Comparison of ENCODE assay signal across 22 cellular contexts in the genomic region with DNA sequence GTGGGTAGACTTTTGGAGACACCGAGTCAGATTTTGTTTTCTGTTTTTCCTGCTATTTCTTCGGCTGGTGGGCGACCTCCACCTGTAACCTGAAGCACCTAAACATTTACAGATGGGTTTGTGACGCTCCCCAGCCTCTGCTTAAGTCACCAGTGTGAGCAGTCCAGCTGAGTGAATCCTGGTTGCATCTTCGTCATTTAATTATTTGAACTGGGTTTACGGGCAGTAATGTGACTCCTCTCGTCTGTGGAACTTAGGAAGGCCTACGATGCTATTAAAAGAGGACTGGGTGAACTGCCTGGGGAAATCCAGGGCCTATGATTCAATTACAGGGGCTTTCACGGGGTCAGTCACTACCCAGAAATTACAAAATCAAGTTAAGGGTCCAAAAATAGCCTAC. TPM values are rescaled to one million over a fixed set of nuclear protein-coding genes. Genes with fewer than 3 reads are reported as not detected.
DNase-seq lines count a peak whose midpoint lies in the region; ATAC-seq, FAIRE-seq and TF ChIP-seq lines count a peak whose summit lies in the region.
"Had no signal": no experiment of that assay in that cellular context is flagged by ENCODE, and none has a peak within 500 bp of the region (broad histone marks: within the 10 kb centered on the region; RNA-seq: fewer than 3 reads in every experiment).

No MANE protein-coding gene starts in this region.

- H2AFZ ChIP-seq in mesenchymal stem cell (ENCODE audit: low read depth, low read length), result no peak overlapping the region

- H3K4me1 ChIP-seq in mesenchymal stem cell (ENCODE audit: control insufficient read depth, insufficient read depth, low read depth, low read length), result peaks cover 3% of the 10 kb centered on the region

- no peak overlapping the region for H3K14ac ChIP-seq in mesenchymal stem cell (ENCODE audit: low read length in 2 of 2)

- H2BK12ac ChIP-seq in mesenchymal stem cell (ENCODE audit: low read length in 2 of 2), result no peak overlapping the region

- H3K4me3 ChIP-seq in AG04449 (ENCODE audit: low read depth, low read length) (no peak overlapping the region), choroid plexus epithelial cell (ENCODE audit: low read depth, low read length) (no peak overlapping the region), mesenchymal stem cell (ENCODE audit: insufficient read depth in 1 of 2, low read depth in 1 of 2, low read length in 2 of 2) (peak overlapping the region in 1 of 2 experiments; percentile 65)
- H3K4me3 ChIP-seq: SJCRH30, suprapubic skin had no signal

- WGBS in mesenchymal stem cell, result 97% methylated on average over 9 of the region's 9 CpGs

- peak overlapping the region; percentile 34 for H2BK120ac ChIP-seq in mesenchymal stem cell (ENCODE audit: low read depth, low read length)

- H3K9ac ChIP-seq in mesenchymal stem cell (ENCODE audit: low read length), result peak overlapping the region; percentile 94

- peak overlapping the region; percentile 52 for H2BK15ac ChIP-seq in mesenchymal stem cell (ENCODE audit: low read depth, poor library complexity, severe bottlenecking)

- no peak for FAIRE-seq in GM12891 (lab: Jason Lieb, UNC)
- FAIRE-seq: colon had no signal

- no peak overlapping the region for H3K18ac ChIP-seq in mesenchymal stem cell (ENCODE audit: low read depth in 1 of 2, low read length in 2 of 2)

- no peak overlapping the region for H3K4me2 ChIP-seq in mesenchymal stem cell (ENCODE audit: low read length, poor library complexity, severe bottlenecking)

- no peak overlapping the region for H3K4ac ChIP-seq in mesenchymal stem cell (ENCODE audit: low read depth in 1 of 2, low read length in 2 of 2)

- H2AK5ac ChIP-seq in mesenchymal stem cell (ENCODE audit: low read length, severe bottlenecking), result peak overlapping the region; percentile 23

- no peaks in the 10 kb centered on the region for H3K36me3 ChIP-seq in mesenchymal stem cell (ENCODE audit: control insufficient read depth in 1 of 2, insufficient read depth in 2 of 2, low read depth in 1 of 2, low read length in 2 of 2)
- H3K36me3 ChIP-seq: SJCRH30, suprapubic skin had no signal

- H4K8ac ChIP-seq in mesenchymal stem cell (ENCODE audit: low read length), result peak overlapping the region; percentile 72

- CTCF ChIA-PET in AG04449 (lab: Yijun Ruan, JAX), result no interaction called here

- H3K27me3 ChIP-seq in mesenchymal stem cell (ENCODE audit: control insufficient read depth in 1 of 2, insufficient read depth in 1 of 2, low read length in 2 of 2), result no peaks in the 10 kb centered on the region
- H3K27me3 ChIP-seq: SJCRH30, suprapubic skin had no signal

- TF ChIP-seq POLR2A in GM12891 (IDR thresholded peaks at IDR 0.05; ENCODE audit: low read depth, low read length), result no peak

- no peak overlapping the region for H3K23ac ChIP-seq in mesenchymal stem cell (ENCODE audit: low read length in 2 of 2)

- DNase-seq in AG04449 (ENCODE audit: low read depth, low spot score) (peak; percentile 85), LHCN-M2 (ENCODE audit: low read depth) (peak; percentile 29), choroid plexus epithelial cell (ENCODE audit: low read depth) (peak; percentile 52), mesenchymal stem cell (peak; percentile 14), GM12891 (ENCODE audit: insufficient read length, low spot score) (no peak), NCI-H2196 treated with DMSO at 0.1 percent for 48 hours (lab: John Stamatoyannopoulos, UW; ENCODE audit: unreplicated experiment) (no peak)
- no peak for DNase-seq in activated CD8-positive, alpha-beta memory T cell treated with anti-CD3 and anti-CD28 coated beads, Interleukin-2, amount 50 U/mL, for 4 hours
- DNase-seq: activated B cell treated with CpG ODN at 0.5 μM for 24 hours; activated CD8-positive, alpha-beta T cell treated with anti-CD3 and anti-CD28 coated beads, Interleukin-2, amount 10 ng/mL, durations not matched to agents 7 days and 5 days; activated naive CD4-positive, alpha-beta T cell treated with anti-CD3 and anti-CD28 coated beads, Interleukin-2, amount 50 U/mL, for 16 hours; activated T-cell treated with anti-CD3 and anti-CD28 coated beads, Interleukin-2, amount 50 U/mL, for 4 hours; CD8-positive, alpha-beta memory T cell; DMS79; KG1; NCI-H1105 treated with DMSO at 0.1 percent for 48 hours; NCI-H526; SJCRH30; stimulated activated CD4-positive, alpha-beta T cell treated with anti-CD3 and anti-CD28 coated beads, Interleukin-15, amount 100 ng/mL, for 24 hours had no signal

- H2BK5ac ChIP-seq in mesenchymal stem cell (ENCODE audit: low read depth, low read length, poor library complexity, severe bottlenecking), result no peak overlapping the region

- TF ChIP-seq CTCF in AG04449 (IDR thresholded peaks at IDR 0.05; ENCODE audit: insufficient read depth, low read length, missing control alignments) (no peak), choroid plexus epithelial cell (conservative IDR thresholded peaks at IDR 0.05; ENCODE audit: low read depth, low read length) (no peak)

- H4K91ac ChIP-seq in mesenchymal stem cell (ENCODE audit: low read length), result peak overlapping the region; percentile 61

- H3K27ac ChIP-seq in mesenchymal stem cell (ENCODE audit: low read length, poor library complexity, severe bottlenecking), result peak overlapping the region; percentile 46
- H3K27ac ChIP-seq: SJCRH30, suprapubic skin had no signal

- POLR2A ChIA-PET in AG04449 (lab: Yijun Ruan, JAX), result no interaction called here

- H3K79me1 ChIP-seq in mesenchymal stem cell (replicated peaks; ENCODE audit: low read length, poor library complexity, severe bottlenecking), result no peaks in the 10 kb centered on the region

- no peak for ATAC-seq in HG02571 (IDR thresholded peaks at IDR 0.05; ENCODE audit: unreplicated experiment)
- ATAC-seq: activated CD8-positive, alpha-beta T cell treated with anti-CD3 and anti-CD28 coated beads, Interleukin-2, amount 10 ng/mL, durations not matched to agents 7 days and 5 days; activated T-cell treated with anti-CD3 and anti-CD28 coated beads, Interleukin-2, amount 50 U/mL, for 4 hours had no signal

- no peaks in the 10 kb centered on the region for H3K9me3 ChIP-seq in mesenchymal stem cell (ENCODE audit: control insufficient read depth, low read length)
- H3K9me3 ChIP-seq: SJCRH30, suprapubic skin had no signal

TF ChIP-seq in GM12891, 5 proteins besides CTCF, POLR2A, EP300 and RAD21:
- TF ChIP-seq TAF1 (IDR thresholded peaks at IDR 0.05; ENCODE audit: low read depth, low read length), result no peak

RNA-seq across cellular contexts. Expression of a gene that starts 52.5 kb away (rescaled TPM):
- not detected in 2 replicates for total RNA-seq in LHCN-M2 (2014; rRNA removed)
- not detected for polyA plus RNA-seq in LHCN-M2 (2012)
- polyA plus RNA-seq in mesenchymal stem cell (2013, experiment 1 of 2), result 0.15 TPM
- polyA plus RNA-seq in mesenchymal stem cell (2013, experiment 2 of 2), result 0.21 TPM
- polyA plus RNA-seq in GM12891 (2012; ENCODE audit: low read depth, missing spikeins), result 0.04 TPM
- total RNA-seq: activated B cell treated with CpG ODN at 0.5 μM for 24 hours; activated CD8-positive, alpha-beta T cell treated with anti-CD3 and anti-CD28 coated beads, Interleukin-2, amount 10 ng/mL, durations not matched to agents 7 days and 5 days; activated T-cell treated with anti-CD3 and anti-CD28 coated beads, Interleukin-2, amount 50 U/mL, for 4 hours; CD8-positive, alpha-beta memory T cell; neural crest cell had no signal
- polyA plus RNA-seq: CD8-positive, alpha-beta memory T cell had no signal

Comparison
In these comparisons a context has a peak if more than half of its experiments do, and no peak if none do; other contexts are left out.
1. DNase-seq: peak in AG04449 (single experiment), LHCN-M2 (single experiment), choroid plexus epithelial cell (single experiment) and mesenchymal stem cell (single experiment); none in GM12891 (single experiment), activated CD8-positive, alpha-beta memory T cell treated with anti-CD3 and anti-CD28 coated beads, Interleukin-2, amount 50 U/mL, for 4 hours (single experiment) and NCI-H2196 treated with DMSO at 0.1 percent for 48 hours (single experiment).